In the genomic region with DNA sequence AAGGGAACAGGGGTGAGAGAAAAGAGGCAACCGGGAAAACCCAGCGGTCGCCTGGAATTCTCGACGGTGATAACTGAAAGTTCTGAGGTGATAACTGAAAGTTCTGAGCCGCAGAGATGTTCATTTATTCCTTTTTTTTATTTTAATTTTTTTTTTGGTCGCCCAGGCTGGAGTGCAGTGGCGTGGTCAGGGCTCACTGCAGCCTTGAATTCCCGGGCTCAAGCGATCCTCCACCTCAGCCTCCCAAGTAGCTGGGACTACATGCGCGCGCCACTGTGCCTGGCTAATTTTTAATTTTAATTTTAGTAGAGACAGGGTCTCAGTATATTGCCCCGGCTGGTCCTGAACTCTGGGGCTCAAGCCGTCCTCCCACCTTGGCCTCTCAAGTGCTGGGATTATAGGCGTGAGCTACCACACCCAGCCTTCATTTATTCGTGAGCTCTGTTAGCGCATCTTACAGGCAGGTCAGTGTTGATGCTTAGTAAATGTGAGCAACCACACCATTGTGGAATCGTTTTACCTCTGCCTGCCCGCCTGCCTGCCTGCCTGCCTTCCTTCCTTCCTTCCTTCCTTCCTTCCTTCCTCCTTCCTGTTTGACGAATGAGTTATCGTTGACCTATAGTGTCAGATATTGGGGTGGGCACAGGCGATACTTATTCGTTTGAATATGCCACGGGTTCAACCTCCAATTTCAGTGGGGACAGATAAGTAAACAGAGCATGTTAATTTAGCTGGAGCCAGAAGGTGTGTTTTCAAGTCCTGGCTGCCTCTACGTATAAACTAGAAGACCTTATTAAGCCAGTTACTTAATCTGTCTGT, we compare ENCODE assay signal across 8 cellular contexts. TPM values are rescaled to one million over a fixed set of nuclear protein-coding genes. Genes with fewer than 3 reads are reported as not detected.
DNase-seq lines count a peak whose midpoint lies in the region; ATAC-seq, FAIRE-seq and TF ChIP-seq lines count a peak whose summit lies in the region.

No MANE protein-coding gene starts in this region.

- no peaks in the 10 kb centered on the region for H3K9me3 ChIP-seq in A673 (ENCODE audit: low read depth, low read length, poor library complexity, severe bottlenecking)
- H3K9me3 ChIP-seq in GM12878 (replicated peaks; ENCODE audit: control insufficient read depth, insufficient read depth, low read length), result no peaks in the 10 kb centered on the region
- no peaks in the 10 kb centered on the region for H3K9me3 ChIP-seq in liver (ENCODE audit: control insufficient read depth in 4 of 4, low read length in 3 of 4)

- H2AFZ ChIP-seq in GM12878 (ENCODE audit: control insufficient read depth, low read depth, low read length), result peak overlapping the region; percentile 83

- peaks cover 3% of the 10 kb centered on the region for H3K4me1 ChIP-seq in A673 (ENCODE audit: insufficient read depth, low read length, poor library complexity, severe bottlenecking)
- H3K4me1 ChIP-seq in GM12878 (ENCODE audit: control insufficient read depth, insufficient read depth, low read length), result peaks cover 13% of the 10 kb centered on the region; the same call in 1 of the 2 replicates
- H3K4me1 ChIP-seq in liver (ENCODE audit: control insufficient read depth in 4 of 4, insufficient read depth in 4 of 4, low read length in 3 of 4), result peaks cover 6 to 23% (median 14%) of the 10 kb centered on the region in 4 donors

- H3K27me3 ChIP-seq in A673 (replicated peaks; ENCODE audit: insufficient read depth, low read depth, low read length, poor library complexity), result no peaks in the 10 kb centered on the region
- no peaks in the 10 kb centered on the region for H3K27me3 ChIP-seq in GM12878 (replicated peaks in 1 of 2; ENCODE audit: control insufficient read depth in 2 of 2, insufficient read depth in 2 of 2, low read length in 1 of 2)
- H3K27me3 ChIP-seq in liver (ENCODE audit: control insufficient read depth in 4 of 4, insufficient read depth in 4 of 4, low read length in 3 of 4), result no peaks in the 10 kb centered on the region

- peak overlapping the region; percentile 90 for H3K27ac Mint-ChIP-seq in type B pancreatic cell

- POLR2A ChIA-PET in A673 (lab: Charles Lee; ENCODE audit: low non-redundant PET) (no interaction called here), GM12878 (lab: Charles Lee) (no interaction called here)

- peaks cover 16% of the 10 kb centered on the region for H3K36me3 Mint-ChIP-seq in type B pancreatic cell

- H3K79me2 ChIP-seq in GM12878 (ENCODE audit: control insufficient read depth, insufficient read depth, low read length), result peaks cover 28% of the 10 kb centered on the region

- DNase-seq in A673 (ENCODE audit: low spot score) (no peak), GM12878 (ENCODE audit: low read depth, low spot score) (no peak), type B pancreatic cell (ENCODE audit: extremely low spot score, unreplicated experiment) (no peak)
- no peak for DNase-seq in Jurkat, Clone E6-1 (ENCODE audit: low read depth, low spot score)
- no peak for DNase-seq in central memory CD4-positive, alpha-beta T cell

- H3K27me3 Mint-ChIP-seq in type B pancreatic cell, result peaks cover 2% of the 10 kb centered on the region

- TF ChIP-seq EP300 in GM12878 (IDR thresholded peaks at IDR 0.05; ENCODE audit: borderline replicate concordance in 1 of 2, control insufficient read depth in 1 of 2, low read depth in 2 of 2, low read length in 2 of 2), result no peak

- peak overlapping the region; percentile 94 for H3K4me2 ChIP-seq in GM12878 (ENCODE audit: control insufficient read depth, insufficient read depth)

- peak overlapping the region; percentile 60 for H3K4me3 ChIP-seq in A673 (ENCODE audit: low read depth, low read length, poor library complexity, severe bottlenecking)
- H3K4me3 ChIP-seq in Jurkat, Clone E6-1 (ENCODE audit: low read length), result peak overlapping the region; percentile 80
- peak overlapping the region; percentile 86 for H3K4me3 ChIP-seq in GM12878
- H3K4me3 ChIP-seq in liver (ENCODE audit: low read depth in 1 of 3, low read length in 3 of 3), result peak overlapping the region; percentile 67 to 94 (median 80)

- RAD21 ChIA-PET in GM12878 (lab: Charles Lee; ENCODE audit: unreplicated experiment), result interaction anchor here (1.0 to 2.0 kb wide), 2 partner anchors 122 to 333 kb away, joined by 3 to 7 read pairs; a partner anchor contains a TSS

- intact Hi-C loops in A673 (cut with micrococcal nuclease; ENCODE audit: unreplicated experiment) (no loop called here), GM12878 (cut with micrococcal nuclease; ENCODE audit: unreplicated experiment) (loop anchor here (10.0 kb wide), 1 partner anchor 308 kb away; no protein-coding TSS in a partner anchor)

- H3K9me3 Mint-ChIP-seq in type B pancreatic cell, result no peaks in the 10 kb centered on the region

- in situ Hi-C loops in GM12878 (cut with MboI), result no loop called here

- ATAC-seq in GM19397 (IDR thresholded peaks at IDR 0.05; ENCODE audit: unreplicated experiment) (peak; percentile 3), GM12878 (peak; percentile 59), GM18519 (IDR thresholded peaks at IDR 0.05; ENCODE audit: low FRiP score, unreplicated experiment) (no peak)

- SMC1A ChIA-PET in GM12878 (lab: Charles Lee; ENCODE audit: uncharacterized antibody, unreplicated experiment), result interaction anchor here (1.0 kb wide), 2 partner anchors 8 to 10 kb away, joined by 3 to 5 read pairs; no protein-coding TSS in a partner anchor

- no peaks in the 10 kb centered on the region for H4K20me1 ChIP-seq in GM12878 (ENCODE audit: control insufficient read depth, insufficient read depth)

- H3K4me3 Mint-ChIP-seq in type B pancreatic cell, result peak overlapping the region; percentile 94

- H3K27ac ChIP-seq in A673 (ENCODE audit: low read depth, low read length, poor library complexity, severe bottlenecking) (peak overlapping the region; percentile 90), GM12878 (ENCODE audit: control insufficient read depth, insufficient read depth) (no peak overlapping the region; the same call in 1 of the 2 replicates), liver (ENCODE audit: low read depth in 1 of 2, low read length in 2 of 2) (peak overlapping the region in 1 of 2 donors; percentile 89)

- 16% methylated on average over 26 of the region's 26 CpGs for WGBS in GM12878 (ENCODE audit: insufficient coverage, insufficient replicate concordance, low lambda C conversion rate, missing lambda C conversion rate)
- WGBS in liver, result 40% methylated on average over 26 of the region's 26 CpGs

- H3K4me1 Mint-ChIP-seq in type B pancreatic cell (ENCODE audit: unreplicated experiment), result peaks cover 23% of the 10 kb centered on the region

- no peak for TF ChIP-seq POLR2A in GM12878 (IDR thresholded peaks at IDR 0.05; ENCODE audit: low read depth, low read length)

- H3K36me3 ChIP-seq in A673 (ENCODE audit: insufficient read depth, low read length, poor library complexity, severe bottlenecking) (peaks cover 23% of the 10 kb centered on the region), GM12878 (ENCODE audit: control insufficient read depth in 2 of 2, insufficient read depth in 2 of 2, low read length in 1 of 2) (no peaks in the 10 kb centered on the region; a peak in 1 of 4 replicates), liver (ENCODE audit: control insufficient read depth in 4 of 4, insufficient read depth in 3 of 4, low read depth in 1 of 4, low read length in 3 of 4) (no peaks in the 10 kb centered on the region)

- TF ChIP-seq RAD21 in GM12878 (IDR thresholded peaks at IDR 0.05; ENCODE audit: insufficient read depth, low read depth, low read length), result no peak
- no peak for TF ChIP-seq RAD21 in liver (IDR thresholded peaks at IDR 0.05)

- H3K9ac ChIP-seq in GM12878 (ENCODE audit: control insufficient read depth, insufficient read depth, low read length) (peak overlapping the region; percentile 49; the same call in 1 of the 2 replicates), liver (ENCODE audit: low read depth in 1 of 2, low read length in 2 of 2) (peak overlapping the region in 1 of 2 donors; percentile 21)

- CTCF ChIA-PET in A673 (lab: Charles Lee) (interaction anchor here (0.6 kb wide), 1 partner anchor 12 kb away, joined by 3 read pairs; no protein-coding TSS in a partner anchor), GM12878 (lab: Yijun Ruan, JAX) (interaction anchor here (0.7 to 3.3 kb wide), 7 partner anchors 11 to 333 kb away, joined by 3 to 32 read pairs (median 5); a partner anchor contains a TSS)

- FAIRE-seq in GM12878 (lab: Jason Lieb, UNC), result no peak

- no peak for TF ChIP-seq CTCF in A673 (conservative IDR thresholded peaks at IDR 0.05; ENCODE audit: low read depth, low read length)
- TF ChIP-seq CTCF in GM12878 (IDR thresholded peaks at IDR 0.05 in 2 of 3, conservative IDR thresholded peaks at IDR 0.05 in 1 of 3; ENCODE audit: control insufficient read depth in 2 of 3, extremely low read depth in 1 of 3, insufficient read depth in 1 of 3, low read depth in 3 of 3, low read length in 3 of 3), result no peak
- no peak for TF ChIP-seq CTCF in liver (IDR thresholded peaks at IDR 0.05; ENCODE audit: low read depth, low read length, missing input control)
- TF ChIP-seq CTCF in type B pancreatic cell (conservative IDR thresholded peaks at IDR 0.05), result no peak

- TSS peak; percentile 73 for BruUV-seq in A673 (replicated peaks; lab: Mats Ljungman, UMichigan)
- TSS peak; percentile 78 for BruUV-seq in GM12878 (replicated peaks; lab: Mats Ljungman, UMichigan)

TF ChIP-seq in liver, 16 proteins besides CTCF, POLR2A, EP300 and RAD21 (continues in another document):
- TF ChIP-seq HNF4G (IDR thresholded peaks at IDR 0.05), result no peak
- no peak for TF ChIP-seq FOXA1 (IDR thresholded peaks at IDR 0.05)
- no peak for TF ChIP-seq YY1 (IDR thresholded peaks at IDR 0.05)

RNA-seq across cellular contexts. Expression of a gene that starts 0.6 kb away (rescaled TPM):
- total RNA-seq in A673 (2021) (32.8 and 35.5 TPM in 2 replicates), GM12878 (2014; rRNA removed) (9.2 and 11.3 TPM in 2 replicates), GM12878 (2014; rRNA removed; fragmentation: Illumina TruSeq; extraction: Trizol) (9.9 and 10.1 TPM in 2 replicates), GM12878 (2021) (10.9 and 11.9 TPM in 2 replicates), liver (1 to 10 TPM; 4.2 to 7.7 TPM), type B pancreatic cell (ENCODE audit: low replicate concordance) (14.2 and 19.4 TPM in 2 replicates)
- 22.5 TPM for polyA plus RNA-seq in Jurkat, Clone E6-1 (2012; ENCODE audit: insufficient read depth, insufficient read length)
- 11.1 and 16.6 TPM in 2 replicates for total RNA-seq in GM12878 (2013; cell fraction: nucleolus; rRNA removed)
- polyA plus RNA-seq in GM12878 (2011; ENCODE audit: low read depth), result 6.7 TPM
- polyA plus RNA-seq in GM12878 (2011; rRNA removed) (15.5 and 19.7 TPM in 2 replicates), GM12878 (2014; fragmentation: Illumina TruSeq; extraction: Trizol) (10.9 and 11.7 TPM in 2 replicates), GM12878 (2014; fragmentation: Nextera tagmentation; extraction: Ambion mirVana) (1 to 10 TPM; 4.2 to 5.3 TPM), GM12878 (2014; rRNA removed) (12.3 and 12.6 TPM in 2 replicates), GM12878 (2016; fragmentation: Nextera tagmentation; extraction: Ambion mirVana) (10 to 100 TPM; 11.7 to 12.7 TPM), liver (1 to 10 TPM; 3.5 to 5.4 TPM)
- 6.0 and 6.5 TPM in 2 replicates for polyA plus RNA-seq in GM12878 (2011; cell fraction: cytosol; rRNA removed)
- 7.3 and 8.5 TPM in 2 replicates for polyA plus RNA-seq in GM12878 (2011; cell fraction: nucleus; rRNA removed)
- polyA plus RNA-seq in GM12878 (2012), result 7.1 and 8.6 TPM in 2 replicates
- 6.7 and 11.5 TPM in 2 replicates for polyA minus RNA-seq in GM12878 (2011; rRNA and poly(A)+ RNA removed)
- 2.1 and 5.2 TPM in 2 replicates for polyA minus RNA-seq in GM12878 (2011; cell fraction: cytosol; rRNA and poly(A)+ RNA removed)
- 2.3 and 3.8 TPM in 2 replicates for polyA minus RNA-seq in GM12878 (2011; cell fraction: nucleus; rRNA and poly(A)+ RNA removed)
